ENCODE assay signal across 9 cellular contexts in the genomic region with DNA sequence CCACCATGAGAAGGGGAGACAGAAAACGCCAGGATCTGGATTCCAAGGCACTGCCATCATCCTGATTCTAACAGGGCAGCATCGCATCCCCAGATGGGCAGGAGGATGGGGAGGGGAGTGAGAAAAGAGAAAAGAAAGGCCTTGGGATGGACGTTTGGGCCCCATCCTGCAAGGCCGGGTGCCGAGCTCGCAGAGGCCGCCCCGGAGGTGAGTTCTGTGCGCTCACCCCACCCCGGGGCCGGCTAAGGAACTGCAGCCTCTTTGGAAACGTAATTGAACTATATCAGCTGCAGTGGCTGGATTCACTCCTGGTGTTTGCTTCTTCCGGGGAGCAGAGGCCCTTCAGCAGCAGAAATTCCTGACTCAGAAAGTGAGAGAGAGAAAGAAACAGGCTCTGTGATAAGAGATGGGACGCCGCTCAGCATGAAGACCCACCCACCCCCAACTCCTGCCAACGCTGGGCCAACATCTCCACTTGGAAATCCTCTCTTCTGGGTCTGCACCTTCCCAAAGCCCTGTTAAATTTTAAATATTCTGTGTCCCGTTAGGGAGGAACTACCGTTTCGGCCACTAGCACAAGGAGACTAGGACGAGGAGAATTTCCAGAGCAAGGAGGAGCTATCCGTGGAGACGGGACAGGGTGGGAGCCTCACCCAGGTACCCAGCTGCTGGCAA. TPM values are rescaled to one million over a fixed set of nuclear protein-coding genes. Genes with fewer than 3 reads are reported as not detected.
DNase-seq lines count a peak whose midpoint lies in the region; ATAC-seq and TF ChIP-seq lines count a peak whose summit lies in the region.
"Had no signal": no experiment of that assay in that cellular context is flagged by ENCODE, and none has a peak within 500 bp of the region (broad histone marks: within the 10 kb centered on the region; RNA-seq: fewer than 3 reads in every experiment).

No MANE protein-coding gene starts in this region.

- no peaks in the 10 kb centered on the region for H3K9me3 Mint-ChIP-seq in memory B cell

- no peaks in the 10 kb centered on the region for H3K36me3 Mint-ChIP-seq in memory B cell
- H3K36me3 Mint-ChIP-seq: IgD-negative memory B cell had no signal

- H3K27me3 Mint-ChIP-seq in memory B cell = peaks cover 26% of the 10 kb centered on the region

- peak; percentile 8 for DNase-seq in AG09319 (ENCODE audit: extremely low read depth, low read depth)
- DNase-seq in NCI-H460 (ENCODE audit: extremely low read depth, low read depth) = peak; percentile 64
- DNase-seq in activated CD4-positive, alpha-beta T cell treated with anti-CD3 and anti-CD28 coated beads for 4 hours = peak; percentile 41 to 46
- peak; percentile 88 for DNase-seq in ecto neural progenitor cell (ENCODE audit: low spot score)
- peak; percentile 48 to 67 for DNase-seq in memory B cell (ENCODE audit: low spot score in 2 of 2)
- peak; percentile 38 to 40 for DNase-seq in stimulated activated CD8-positive, alpha-beta memory T cell treated with anti-CD3 and anti-CD28 coated beads, Interleukin-15, amount 100 ng/mL, for 48 hours (ENCODE audit: low read depth in 2 of 2)

- H3K4me3 Mint-ChIP-seq in memory B cell = no peak overlapping the region
- H3K4me3 Mint-ChIP-seq: IgD-negative memory B cell had no signal

- no peak overlapping the region for H3K27ac Mint-ChIP-seq in memory B cell

- ATAC-seq in GM18858 (IDR thresholded peaks at IDR 0.05; ENCODE audit: unreplicated experiment) = peak; percentile 59
- peak; percentile 55 for ATAC-seq in HG03066 (IDR thresholded peaks at IDR 0.05; ENCODE audit: low read depth, unreplicated experiment)
- peak; percentile 83 for ATAC-seq in memory B cell (ENCODE audit: low read depth)

- H3K4me1 Mint-ChIP-seq in memory B cell = peaks cover 4% of the 10 kb centered on the region

- peak; percentile 87 for TF ChIP-seq CTCF in AG09319 (IDR thresholded peaks at IDR 0.05; ENCODE audit: low read depth, low read length)

RNA-seq across cellular contexts. Expression of gene SSTR2, which starts 8.5 kb away (rescaled TPM):
- total RNA-seq in NCI-H460 (2014; rRNA removed; shearing (Covaris generic)) = 0.02 TPM in 1 of 2 replicates, not detected in the other
- not detected in 2 replicates for polyA plus RNA-seq in NCI-H460 (2014; cell fraction: nucleus; rRNA removed)
- polyA plus RNA-seq: IgD-negative memory B cell had no signal

RNA-seq across cellular contexts. Expression of gene COG1, which starts 36.6 kb away (rescaled TPM):
- total RNA-seq in NCI-H460 (2014; rRNA removed; shearing (Covaris generic)) = 18.0 and 23.8 TPM in 2 replicates
- 38.1 and 45.3 TPM in 2 replicates for polyA plus RNA-seq in NCI-H460 (2014; cell fraction: nucleus; rRNA removed)

Comparison
In these comparisons a context has a peak if more than half of its experiments do, and no peak if none do; other contexts are left out.
1. Peak in every context shown above with its lines: DNase-seq and ATAC-seq.
2. DNase-seq: peak in every context shown above with its lines; median percentile 88 in ecto neural progenitor cell; 64 in NCI-H460; 58 in memory B cell; 44 in activated CD4-positive, alpha-beta T cell treated with anti-CD3 and anti-CD28 coated beads for 4 hours; 39 in stimulated activated CD8-positive, alpha-beta memory T cell treated with anti-CD3 and anti-CD28 coated beads, Interleukin-15, amount 100 ng/mL, for 48 hours; 8 in AG09319.